In genomic region chr1:243325305-243325890, GRCh38 we compare ENCODE assay signal across 8 cellular contexts.
DNase-seq lines count a peak whose midpoint lies in the region; ATAC-seq and TF ChIP-seq lines count a peak whose summit lies in the region.

No MANE protein-coding gene starts in this region.

- no peak overlapping the region for H3K27ac ChIP-seq in coronary artery

- H3K4me3 ChIP-seq in AG10803 (ENCODE audit: low read length) (no peak overlapping the region), GM06990 (replicated peaks; ENCODE audit: low read depth, low read length) (no peak overlapping the region), coronary artery (no peak overlapping the region), mucosa of descending colon (no peak overlapping the region)

- ATAC-seq in mucosa of descending colon (peak; percentile 53), HG02852 (IDR thresholded peaks at IDR 0.05; ENCODE audit: unreplicated experiment) (no peak)

- H3K4me1 ChIP-seq in mucosa of descending colon (ENCODE audit: low read depth), result no peaks in the 10 kb centered on the region

- intact Hi-C loops in mucosa of descending colon (cut with DNase I, micrococcal nuclease), result loop anchor here in 1 of 2 donors (10.0 kb wide), 1 partner anchor 861 kb away; no protein-coding TSS in a partner anchor

- H3K36me3 ChIP-seq in GM06990 (ENCODE audit: control insufficient read depth, insufficient read depth, low read length), result no peaks in the 10 kb centered on the region
- no peaks in the 10 kb centered on the region for H3K36me3 ChIP-seq in mucosa of descending colon (ENCODE audit: low read depth)

- no peaks in the 10 kb centered on the region for H3K27me3 ChIP-seq in GM06990 (replicated peaks; ENCODE audit: control insufficient read depth, insufficient read depth, low read length)

- TF ChIP-seq CTCF in AG10803 (conservative IDR thresholded peaks at IDR 0.05; ENCODE audit: low read length) (peak; percentile 82), GM06990 (IDR thresholded peaks at IDR 0.05; ENCODE audit: insufficient read depth, low read length, poor library complexity, severe bottlenecking) (peak; percentile 51), coronary artery (IDR thresholded peaks at IDR 0.05) (peak; percentile 26), mucosa of descending colon (IDR thresholded peaks at IDR 0.05) (peak; percentile 41)

- DNase-seq in AG10803 (ENCODE audit: low read depth), result peak; percentile 75
- no peak for DNase-seq in GM06990 (ENCODE audit: extremely low read depth, insufficient read length)
- DNase-seq in HS-5 (ENCODE audit: low read depth), result peak; percentile 58
- DNase-seq in OCI-M1 (lab: John Stamatoyannopoulos, UW), result peak; percentile 80
- no peak for DNase-seq in coronary artery (ENCODE audit: low spot score)
- peak in 1 of 3 donors; percentile 68 for DNase-seq in mucosa of descending colon
- DNase-seq in activated naive CD4-positive, alpha-beta T cell treated with Interleukin-2 at 50 U/mL for 16 hours, result no peak

- H3K9me3 ChIP-seq in mucosa of descending colon, result no peaks in the 10 kb centered on the region

Comparison
In these comparisons a context has a peak if more than half of its experiments do, and no peak if none do; other contexts are left out.
1. DNase-seq: peak in AG10803 (single experiment), HS-5 (single experiment) and OCI-M1 (single experiment); none in GM06990 (single experiment), coronary artery (single experiment) and activated naive CD4-positive, alpha-beta T cell treated with Interleukin-2 at 50 U/mL for 16 hours (single experiment).
2. CTCF ChIP-seq: peak in every context shown above with its lines; median percentile 82 in AG10803; 51 in GM06990; 41 in mucosa of descending colon; 26 in coronary artery.